In the genomic region with DNA sequence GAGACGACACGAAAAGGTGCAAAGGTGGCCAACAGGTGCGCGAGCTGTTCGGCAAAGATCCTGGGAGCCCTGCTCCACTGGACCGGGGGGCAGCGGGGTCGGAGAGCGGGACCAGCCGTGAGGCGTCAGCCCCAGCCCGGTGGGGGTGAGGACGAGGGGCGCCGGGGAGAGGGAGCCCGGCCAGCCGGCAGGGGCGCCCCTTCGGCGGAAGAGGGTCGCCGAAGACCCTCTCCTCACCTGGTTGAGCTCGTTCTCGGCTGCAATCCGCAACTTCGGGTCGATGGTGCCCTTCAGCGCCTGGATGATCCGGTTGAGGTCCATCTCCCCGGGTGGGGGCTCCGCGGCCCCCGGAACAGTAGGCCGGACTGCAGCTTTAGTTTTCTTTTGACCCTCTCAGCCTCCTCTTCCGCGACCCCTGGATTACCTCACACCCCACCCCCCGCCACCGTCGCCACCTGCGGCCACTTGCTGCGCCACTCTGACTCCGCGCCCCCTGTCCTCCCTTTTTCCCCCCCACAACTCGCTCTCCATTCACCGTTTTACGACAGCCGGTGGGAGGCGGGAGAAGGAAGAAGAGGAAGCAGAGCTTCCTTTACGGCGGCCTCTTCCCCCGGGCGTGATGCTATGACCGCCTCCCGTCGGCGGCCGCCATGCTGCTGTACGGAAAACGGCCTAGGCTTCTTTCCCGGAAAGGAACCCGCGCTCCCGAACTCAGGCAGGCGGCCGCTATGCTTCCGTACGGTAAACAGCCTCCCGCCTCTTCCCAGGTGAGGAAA, we compare ENCODE assay signal across 1 cellular context.
TF ChIP-seq lines count a peak whose summit lies in the region.

Gene IPO8 (minus strand): TSS at position 543 of the 776 bp plus-strand sequence. CDS start 222 bp downstream, at position 321.

TF ChIP-seq in HEK293, 187 proteins besides CTCF, POLR2A, EP300 and RAD21 (continued from another document and continues in another):
- TF ChIP-seq ZNF2 (tag by site-specific recombination; IDR thresholded peaks at IDR 0.05), result peak; percentile 89
- 0 out of 2 replicates have a peak, but pooled peaks have one; percentile 12 for TF ChIP-seq MZF1 (tag by site-specific recombination; IDR thresholded peaks at IDR 0.05; ENCODE audit: borderline replicate concordance)
- TF ChIP-seq EGR2 (tag by site-specific recombination; IDR thresholded peaks at IDR 0.05; ENCODE audit: low read depth), result peak; percentile 83
- no peak for TF ChIP-seq ZNF132 (tag by site-specific recombination; IDR thresholded peaks at IDR 0.05; ENCODE audit: borderline replicate concordance)
- no peak for TF ChIP-seq SETDB1 (IDR thresholded peaks at IDR 0.05; ENCODE audit: insufficient read length, low read length)
- TF ChIP-seq ZNF596 (tag by site-specific recombination; IDR thresholded peaks at IDR 0.05), result no peak
- TF ChIP-seq ZNF121 (tag by site-specific recombination; IDR thresholded peaks at IDR 0.05), result no peak
- TF ChIP-seq ZFP69B (tag by site-specific recombination; IDR thresholded peaks at IDR 0.05), result 0 out of 2 replicates have a peak, but pooled peaks have one; percentile 10
- peak; percentile 76; the same call in 1 of the 2 replicates for TF ChIP-seq REPIN1 (tag by site-specific recombination; IDR thresholded peaks at IDR 0.05; ENCODE audit: low read depth)
- TF ChIP-seq ZNF791 (tag by site-specific recombination; IDR thresholded peaks at IDR 0.05), result no peak
- TF ChIP-seq SP2 (tag by site-specific recombination; IDR thresholded peaks at IDR 0.05), result peak; percentile 80
- TF ChIP-seq ZNF514 (tag by site-specific recombination; IDR thresholded peaks at IDR 0.05), result no peak
- TF ChIP-seq ZNF280C (tag by site-specific recombination; IDR thresholded peaks at IDR 0.05), result no peak
- peak; percentile 93 for TF ChIP-seq SCRT2 (tag by site-specific recombination; IDR thresholded peaks at IDR 0.05)
- TF ChIP-seq, protein P1, sequence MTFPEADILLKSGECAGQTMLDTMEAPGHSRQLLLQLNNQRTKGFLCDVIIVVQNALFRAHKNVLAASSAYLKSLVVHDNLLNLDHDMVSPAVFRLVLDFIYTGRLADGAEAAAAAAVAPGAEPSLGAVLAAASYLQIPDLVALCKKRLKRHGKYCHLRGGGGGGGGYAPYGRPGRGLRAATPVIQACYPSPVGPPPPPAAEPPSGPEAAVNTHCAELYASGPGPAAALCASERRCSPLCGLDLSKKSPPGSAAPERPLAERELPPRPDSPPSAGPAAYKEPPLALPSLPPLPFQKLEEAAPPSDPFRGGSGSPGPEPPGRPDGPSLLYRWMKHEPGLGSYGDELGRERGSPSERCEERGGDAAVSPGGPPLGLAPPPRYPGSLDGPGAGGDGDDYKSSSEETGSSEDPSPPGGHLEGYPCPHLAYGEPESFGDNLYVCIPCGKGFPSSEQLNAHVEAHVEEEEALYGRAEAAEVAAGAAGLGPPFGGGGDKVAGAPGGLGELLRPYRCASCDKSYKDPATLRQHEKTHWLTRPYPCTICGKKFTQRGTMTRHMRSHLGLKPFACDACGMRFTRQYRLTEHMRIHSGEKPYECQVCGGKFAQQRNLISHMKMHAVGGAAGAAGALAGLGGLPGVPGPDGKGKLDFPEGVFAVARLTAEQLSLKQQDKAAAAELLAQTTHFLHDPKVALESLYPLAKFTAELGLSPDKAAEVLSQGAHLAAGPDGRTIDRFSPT (tag by site-specific recombination; IDR thresholded peaks at IDR 0.05), result peak; percentile 46
- TF ChIP-seq HOXC10 (CRISPR knock-in tag; IDR thresholded peaks at IDR 0.05), result no peak
- TF ChIP-seq ZNF274 (IDR thresholded peaks at IDR 0.05; ENCODE audit: low read length), result no peak
- no peak for TF ChIP-seq ZNF274 (tag by site-specific recombination; IDR thresholded peaks at IDR 0.05; ENCODE audit: borderline replicate concordance)
- TF ChIP-seq ZNF639 (tag by site-specific recombination; IDR thresholded peaks at IDR 0.05), result no peak; the same call in 1 of the 2 replicates
- no peak for TF ChIP-seq ZNF114 (tag by site-specific recombination; IDR thresholded peaks at IDR 0.05)
- TF ChIP-seq ZNF37A (tag by site-specific recombination; IDR thresholded peaks at IDR 0.05), result no peak
- no peak for TF ChIP-seq ZNF221 (tag by site-specific recombination; IDR thresholded peaks at IDR 0.05; ENCODE audit: borderline replicate concordance)
- TF ChIP-seq GFI1B (tag by site-specific recombination; IDR thresholded peaks at IDR 0.05), result no peak
- TF ChIP-seq ZSCAN18 (tag by site-specific recombination; IDR thresholded peaks at IDR 0.05), result no peak
- TF ChIP-seq IKZF3 (tag by site-specific recombination; IDR thresholded peaks at IDR 0.05), result peak; percentile 94
- TF ChIP-seq ZFP41 (tag by site-specific recombination; IDR thresholded peaks at IDR 0.05; ENCODE audit: borderline replicate concordance), result no peak
- no peak for TF ChIP-seq ZNF488 (tag by site-specific recombination; IDR thresholded peaks at IDR 0.05)
- no peak for TF ChIP-seq RBAK (tag by site-specific recombination; IDR thresholded peaks at IDR 0.05)
- TF ChIP-seq ZIC2 (tag by site-specific recombination; IDR thresholded peaks at IDR 0.05), result peak; percentile 76
- TF ChIP-seq TRIM28 (IDR thresholded peaks at IDR 0.05; ENCODE audit: borderline replicate concordance, low read length), result no peak
- TF ChIP-seq KLF1 (tag by site-specific recombination; IDR thresholded peaks at IDR 0.05), result no peak
- TF ChIP-seq, protein P2, sequence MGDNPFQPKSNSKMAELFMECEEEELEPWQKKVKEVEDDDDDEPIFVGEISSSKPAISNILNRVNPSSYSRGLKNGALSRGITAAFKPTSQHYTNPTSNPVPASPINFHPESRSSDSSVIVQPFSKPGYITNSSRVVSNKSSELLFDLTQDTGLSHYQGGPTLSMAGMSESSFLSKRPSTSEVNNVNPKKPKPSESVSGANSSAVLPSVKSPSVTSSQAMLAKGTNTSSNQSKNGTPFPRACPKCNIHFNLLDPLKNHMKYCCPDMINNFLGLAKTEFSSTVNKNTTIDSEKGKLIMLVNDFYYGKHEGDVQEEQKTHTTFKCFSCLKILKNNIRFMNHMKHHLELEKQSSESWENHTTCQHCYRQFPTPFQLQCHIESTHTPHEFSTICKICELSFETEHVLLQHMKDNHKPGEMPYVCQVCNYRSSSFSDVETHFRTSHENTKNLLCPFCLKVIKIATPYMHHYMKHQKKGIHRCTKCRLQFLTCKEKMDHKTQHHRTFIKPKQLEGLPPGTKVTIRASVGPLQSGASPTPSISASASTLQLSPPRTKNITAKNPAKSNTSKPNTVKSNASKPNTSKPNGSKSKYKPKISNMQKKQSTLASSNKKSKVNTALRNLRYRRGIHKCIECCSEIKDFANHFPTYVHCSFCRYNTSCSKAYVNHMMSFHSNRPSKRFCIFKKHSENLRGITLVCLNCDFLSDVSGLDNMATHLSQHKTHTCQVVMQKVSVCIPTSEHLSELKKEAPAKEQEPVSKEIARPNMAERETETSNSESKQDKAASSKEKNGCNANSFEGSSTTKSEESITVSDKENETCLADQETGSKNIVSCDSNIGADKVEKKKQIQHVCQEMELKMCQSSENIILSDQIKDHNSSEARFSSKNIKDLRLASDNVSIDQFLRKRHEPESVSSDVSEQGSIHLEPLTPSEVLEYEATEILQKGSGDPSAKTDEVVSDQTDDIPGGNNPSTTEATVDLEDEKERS (tag by site-specific recombination; IDR thresholded peaks at IDR 0.05), result no peak
- TF ChIP-seq, protein P3, sequence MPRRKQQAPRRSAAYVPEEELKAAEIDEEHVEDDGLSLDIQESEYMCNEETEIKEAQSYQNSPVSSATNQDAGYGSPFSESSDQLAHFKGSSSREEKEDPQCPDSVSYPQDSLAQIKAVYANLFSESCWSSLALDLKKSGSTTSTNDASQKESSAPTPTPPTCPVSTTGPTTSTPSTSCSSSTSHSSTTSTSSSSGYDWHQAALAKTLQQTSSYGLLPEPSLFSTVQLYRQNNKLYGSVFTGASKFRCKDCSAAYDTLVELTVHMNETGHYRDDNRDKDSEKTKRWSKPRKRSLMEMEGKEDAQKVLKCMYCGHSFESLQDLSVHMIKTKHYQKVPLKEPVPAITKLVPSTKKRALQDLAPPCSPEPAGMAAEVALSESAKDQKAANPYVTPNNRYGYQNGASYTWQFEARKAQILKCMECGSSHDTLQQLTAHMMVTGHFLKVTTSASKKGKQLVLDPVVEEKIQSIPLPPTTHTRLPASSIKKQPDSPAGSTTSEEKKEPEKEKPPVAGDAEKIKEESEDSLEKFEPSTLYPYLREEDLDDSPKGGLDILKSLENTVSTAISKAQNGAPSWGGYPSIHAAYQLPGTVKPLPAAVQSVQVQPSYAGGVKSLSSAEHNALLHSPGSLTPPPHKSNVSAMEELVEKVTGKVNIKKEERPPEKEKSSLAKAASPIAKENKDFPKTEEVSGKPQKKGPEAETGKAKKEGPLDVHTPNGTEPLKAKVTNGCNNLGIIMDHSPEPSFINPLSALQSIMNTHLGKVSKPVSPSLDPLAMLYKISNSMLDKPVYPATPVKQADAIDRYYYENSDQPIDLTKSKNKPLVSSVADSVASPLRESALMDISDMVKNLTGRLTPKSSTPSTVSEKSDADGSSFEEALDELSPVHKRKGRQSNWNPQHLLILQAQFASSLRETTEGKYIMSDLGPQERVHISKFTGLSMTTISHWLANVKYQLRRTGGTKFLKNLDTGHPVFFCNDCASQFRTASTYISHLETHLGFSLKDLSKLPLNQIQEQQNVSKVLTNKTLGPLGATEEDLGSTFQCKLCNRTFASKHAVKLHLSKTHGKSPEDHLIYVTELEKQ (tag by site-specific recombination; IDR thresholded peaks at IDR 0.05; ENCODE audit: borderline replicate concordance), result no peak
- TF ChIP-seq ZNF133 (tag by site-specific recombination; IDR thresholded peaks at IDR 0.05), result no peak
- TF ChIP-seq ZNF302 (tag by site-specific recombination; IDR thresholded peaks at IDR 0.05; ENCODE audit: low read depth), result no peak
- no peak for TF ChIP-seq ZNF621 (tag by site-specific recombination; IDR thresholded peaks at IDR 0.05)
- no peak for TF ChIP-seq ZNF169 (tag by site-specific recombination; IDR thresholded peaks at IDR 0.05)
- peak; percentile 71; the same call in 1 of the 2 replicates for TF ChIP-seq ZBTB8A (tag by site-specific recombination; IDR thresholded peaks at IDR 0.05)
- TF ChIP-seq, protein P4, sequence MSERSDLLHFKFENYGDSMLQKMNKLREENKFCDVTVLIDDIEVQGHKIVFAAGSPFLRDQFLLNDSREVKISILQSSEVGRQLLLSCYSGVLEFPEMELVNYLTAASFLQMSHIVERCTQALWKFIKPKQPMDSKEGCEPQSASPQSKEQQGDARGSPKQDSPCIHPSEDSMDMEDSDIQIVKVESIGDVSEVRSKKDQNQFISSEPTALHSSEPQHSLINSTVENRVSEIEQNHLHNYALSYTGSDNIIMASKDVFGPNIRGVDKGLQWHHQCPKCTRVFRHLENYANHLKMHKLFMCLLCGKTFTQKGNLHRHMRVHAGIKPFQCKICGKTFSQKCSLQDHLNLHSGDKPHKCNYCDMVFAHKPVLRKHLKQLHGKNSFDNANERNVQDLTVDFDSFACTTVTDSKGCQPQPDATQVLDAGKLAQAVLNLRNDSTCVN (tag by site-specific recombination; optimal IDR thresholded peaks at IDR 0.05), result peak; percentile 56
- TF ChIP-seq ZNF600 (tag by site-specific recombination; IDR thresholded peaks at IDR 0.05), result no peak; the same call in 1 of the 2 replicates
- no peak for TF ChIP-seq ZNF585B (tag by site-specific recombination; IDR thresholded peaks at IDR 0.05)
- no peak for TF ChIP-seq ZNF785 (tag by site-specific recombination; IDR thresholded peaks at IDR 0.05)
- no peak for TF ChIP-seq ZNF140 (tag by site-specific recombination; IDR thresholded peaks at IDR 0.05)
- TF ChIP-seq ZNF155 (tag by site-specific recombination; IDR thresholded peaks at IDR 0.05), result no peak
